19 cellular contexts compared by ENCODE assay signal in genomic region chr2:18703555-18703954, GRCh38.
"Had no signal": no experiment of that assay in that cellular context is flagged by ENCODE, and none has a peak within 500 bp of the region (broad histone marks: within the 10 kb centered on the region; RNA-seq: fewer than 3 reads in every experiment).

No MANE protein-coding gene starts in this region.

- H3K27me3 ChIP-seq: gastrocnemius medialis, left lung, thyroid gland, upper lobe of right lung had no signal

- H3K4me3 ChIP-seq: gastrocnemius medialis, left lung, thyroid gland, upper lobe of right lung had no signal

- H3K9me3 ChIP-seq: gastrocnemius medialis, left lung, thyroid gland, upper lobe of right lung had no signal

- H3K4me1 ChIP-seq: gastrocnemius medialis, left lung, thyroid gland, upper lobe of right lung had no signal

- H3K36me3 ChIP-seq: gastrocnemius medialis, left lung, thyroid gland, upper lobe of right lung had no signal

- DNase-seq: activated B cell treated with CpG ODN at 0.5 μM for 24 hours; activated CD4-positive, alpha-beta T cell treated with anti-CD3 and anti-CD28 coated beads for 4 hours; activated CD4-positive, alpha-beta T cell treated with anti-CD3 and anti-CD28 coated beads, Interleukin-2, amount 50 U/mL, for 48 hours; activated effector memory CD4-positive, alpha-beta T cell treated with Interleukin-2 at 50 U/mL for 16 hours; activated naive CD4-positive, alpha-beta T cell treated with anti-CD3 and anti-CD28 coated beads for 36 hours; activated naive CD8-positive, alpha-beta T cell treated with anti-CD3 and anti-CD28 coated beads, Interleukin-2, amount 10 ng/mL, durations not matched to agents 7 days and 5 days; activated T-cell treated with anti-CD3 and anti-CD28 coated beads, Interleukin-2, amount 50 U/mL, for 72 hours; amniotic stem cell; caudate nucleus; effector memory CD4-positive, alpha-beta T cell; gastrocnemius medialis; kidney; left lung; stimulated activated CD4-positive, alpha-beta T cell treated with anti-CD3 and anti-CD28 coated beads, Interleukin-4, amount 100 ng/mL, for 24 hours; stimulated activated naive CD8-positive, alpha-beta T cell treated with anti-CD3 and anti-CD28 coated beads, Interleukin-15, Interleukin-2, amounts not matched to agents 100 U/mL and 50 U/mL, for 24 hours; T1000; thyroid gland; upper lobe of right lung had no signal

- ATAC-seq: activated T-cell treated with anti-CD3 and anti-CD28 coated beads, Interleukin-2, amount 50 U/mL, for 72 hours; gastrocnemius medialis; left lung; natural killer cell treated with Interleukin-12 subunit alpha and Interleukin-12 subunit beta and Interleukin-15 and Interleukin-18, amount 100 ng/mL, for 72 hours; stimulated activated naive CD8-positive, alpha-beta T cell treated with anti-CD3 and anti-CD28 coated beads, Interleukin-15, Interleukin-2, amounts not matched to agents 100 U/mL and 50 U/mL, for 24 hours; upper lobe of right lung had no signal

- H3K27ac ChIP-seq: gastrocnemius medialis, left lung, thyroid gland, upper lobe of right lung had no signal
